9 cellular contexts compared by ENCODE assay signal in the genomic region with DNA sequence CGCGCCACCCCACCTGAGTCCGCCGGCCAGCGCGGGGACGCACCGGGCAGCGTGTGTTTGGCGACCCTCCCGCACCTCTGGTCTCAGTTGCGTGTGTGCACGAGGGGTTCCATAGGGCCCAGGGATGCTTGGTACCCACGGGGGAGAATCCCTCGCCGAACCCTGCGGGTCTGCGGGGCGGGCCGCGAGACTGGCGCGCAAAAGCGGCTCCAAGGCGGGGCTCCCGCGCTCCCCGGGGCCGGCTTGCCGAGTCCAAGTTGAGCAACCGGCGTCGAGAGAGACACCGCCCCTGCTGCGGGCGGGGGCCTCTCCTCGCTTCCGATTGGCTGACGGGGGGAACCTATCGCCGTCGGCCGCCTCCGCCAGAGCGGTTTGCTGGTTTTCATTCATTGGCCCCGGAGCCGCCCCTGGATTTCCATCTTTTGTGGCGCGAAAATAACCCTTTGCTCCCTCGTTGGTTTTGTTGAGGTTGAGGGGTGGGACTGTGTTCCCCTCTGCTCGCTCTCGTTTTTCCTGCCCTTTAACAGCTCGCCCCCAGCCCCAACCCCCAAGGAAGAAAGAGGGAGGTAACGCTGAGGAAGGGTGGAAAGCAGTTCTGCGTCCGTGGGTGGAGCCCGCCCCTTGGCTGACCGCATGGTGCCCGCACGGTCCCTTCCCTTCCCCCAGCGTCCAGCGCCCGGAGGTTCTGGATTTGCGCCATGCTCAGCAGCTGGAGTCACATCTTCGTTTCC. TPM values are rescaled to one million over a fixed set of nuclear protein-coding genes. Genes with fewer than 3 reads are reported as not detected.
DNase-seq lines count a peak whose midpoint lies in the region; ATAC-seq and TF ChIP-seq lines count a peak whose summit lies in the region.
"Had no signal": no experiment of that assay in that cellular context is flagged by ENCODE, and none has a peak within 500 bp of the region (broad histone marks: within the 10 kb centered on the region; RNA-seq: fewer than 3 reads in every experiment).

No MANE protein-coding gene starts in this region.

- H3K27ac Mint-ChIP-seq in activated T-helper 1 cell treated with anti-CD3 and anti-CD28 coated beads, Interleukin-12 subunit alpha, Interleukin-12 subunit beta, Interleukin-2, Interleukin-4 antibody, amounts not matched to agents 30 ng/mL and 10 ng/mL and 1 ng/mL, durations not matched to agents 14 hours and 24 hours and 36 hours: peak overlapping the region; percentile 57

- no peaks in the 10 kb centered on the region for H3K36me3 ChIP-seq in HUES64 (ENCODE audit: insufficient read depth, low read length)
- no peaks in the 10 kb centered on the region for H3K36me3 ChIP-seq in NT2/D1 (ENCODE audit: insufficient read depth, insufficient read length, low read length)

- peaks cover 32% of the 10 kb centered on the region for H3K4me1 ChIP-seq in HUES64 (ENCODE audit: insufficient read depth, low read length)
- H3K4me1 ChIP-seq in NT2/D1 (ENCODE audit: insufficient read depth, insufficient read length): no peaks in the 10 kb centered on the region
- H3K4me1 ChIP-seq: parathyroid adenoma had no signal

- WGBS in HUES64: under 1% methylated on average over 62 of the region's 65 CpGs

- peaks cover 63% of the 10 kb centered on the region for H3K27me3 Mint-ChIP-seq in activated T-helper 1 cell treated with anti-CD3 and anti-CD28 coated beads, Interleukin-12 subunit alpha, Interleukin-12 subunit beta, Interleukin-2, Interleukin-4 antibody, amounts not matched to agents 30 ng/mL and 10 ng/mL and 1 ng/mL, durations not matched to agents 14 hours and 24 hours and 36 hours (ENCODE audit: insufficient read depth)

- no peaks in the 10 kb centered on the region for H3K9me3 Mint-ChIP-seq in activated T-helper 1 cell treated with anti-CD3 and anti-CD28 coated beads, Interleukin-12 subunit alpha, Interleukin-12 subunit beta, Interleukin-2, Interleukin-4 antibody, amounts not matched to agents 30 ng/mL and 10 ng/mL and 1 ng/mL, durations not matched to agents 14 hours and 24 hours and 36 hours

- DNase-seq in GF-D8 (lab: John Stamatoyannopoulos, UW) (peak; percentile 24), NT2/D1 (ENCODE audit: low read depth, low spot score) (peak; percentile 99), cardiac septum (ENCODE audit: low spot score) (peak; percentile 88), retinal pigment epithelial cell (ENCODE audit: low read depth) (peak; percentile 89), hippocampal formation (lab: John Stamatoyannopoulos, UW) (no peak)
- DNase-seq in activated T-helper 1 cell treated with anti-CD3 and anti-CD28 coated beads, Interleukin-12 subunit alpha, Interleukin-12 subunit beta, Interleukin-2, Interleukin-4 antibody, amounts not matched to agents 30 ng/mL and 10 ng/mL and 1 ng/mL, durations not matched to agents 14 hours and 24 hours and 36 hours (ENCODE audit: low spot score): peak; percentile 89

- peak overlapping the region; percentile 99 for H3K9ac ChIP-seq in HUES64 (ENCODE audit: low read depth, low read length)
- peak overlapping the region; percentile 100 for H3K9ac ChIP-seq in NT2/D1 (ENCODE audit: insufficient read length, low read depth)
- H3K9ac ChIP-seq: parathyroid adenoma had no signal

- H3K27ac ChIP-seq in HUES64 (ENCODE audit: low read depth, low read length): peak overlapping the region; percentile 97
- H3K27ac ChIP-seq: parathyroid adenoma had no signal

- TF ChIP-seq CTCF in retinal pigment epithelial cell (conservative IDR thresholded peaks at IDR 0.05; ENCODE audit: low read depth, low read length): no peak

- intact Hi-C loops in activated T-helper 1 cell treated with anti-CD3 and anti-CD28 coated beads, Interleukin-12 subunit alpha, Interleukin-12 subunit beta, Interleukin-2, Interleukin-4 antibody, amounts not matched to agents 30 ng/mL and 10 ng/mL and 1 ng/mL, durations not matched to agents 14 hours and 24 hours and 36 hours (cut with micrococcal nuclease): loop anchor here (1.0 to 10.0 kb wide), 7 partner anchors 57 to 649 kb away; partner anchors contain the start of genes CCDC126, HYCC1, MALSU1 and TOMM7
- intact Hi-C loops in cardiac septum (cut with DNase I): loop anchor here (5.0 kb wide), 1 partner anchor 177 kb away; the partner anchor contains the start of gene MALSU1

- H3K4me3 ChIP-seq in HUES64 (ENCODE audit: low read length) (peak overlapping the region; percentile 84), NT2/D1 (ENCODE audit: insufficient read length, low read depth) (peak overlapping the region; percentile 92), retinal pigment epithelial cell (ENCODE audit: low read length) (peak overlapping the region; percentile 85)

- H3K4me3 Mint-ChIP-seq in activated T-helper 1 cell treated with anti-CD3 and anti-CD28 coated beads, Interleukin-12 subunit alpha, Interleukin-12 subunit beta, Interleukin-2, Interleukin-4 antibody, amounts not matched to agents 30 ng/mL and 10 ng/mL and 1 ng/mL, durations not matched to agents 14 hours and 24 hours and 36 hours: peak overlapping the region; percentile 83

- ATAC-seq in GM21723 (IDR thresholded peaks at IDR 0.05; ENCODE audit: unreplicated experiment): peak; percentile 74

- no peaks in the 10 kb centered on the region for H3K27me3 ChIP-seq in HUES64 (ENCODE audit: insufficient read depth, low read length)
- H3K27me3 ChIP-seq in NT2/D1 (ENCODE audit: insufficient read depth, insufficient read length): no peaks in the 10 kb centered on the region

- no peaks in the 10 kb centered on the region for H3K36me3 Mint-ChIP-seq in activated T-helper 1 cell treated with anti-CD3 and anti-CD28 coated beads, Interleukin-12 subunit alpha, Interleukin-12 subunit beta, Interleukin-2, Interleukin-4 antibody, amounts not matched to agents 30 ng/mL and 10 ng/mL and 1 ng/mL, durations not matched to agents 14 hours and 24 hours and 36 hours (ENCODE audit: low read depth)

- H3K9me3 ChIP-seq in HUES64 (ENCODE audit: insufficient read depth, low read depth, low read length): no peaks in the 10 kb centered on the region
- no peaks in the 10 kb centered on the region for H3K9me3 ChIP-seq in NT2/D1 (ENCODE audit: insufficient read depth, low read length)

- peaks cover 39% of the 10 kb centered on the region for H3K4me1 Mint-ChIP-seq in activated T-helper 1 cell treated with anti-CD3 and anti-CD28 coated beads, Interleukin-12 subunit alpha, Interleukin-12 subunit beta, Interleukin-2, Interleukin-4 antibody, amounts not matched to agents 30 ng/mL and 10 ng/mL and 1 ng/mL, durations not matched to agents 14 hours and 24 hours and 36 hours (ENCODE audit: low read depth)

RNA-seq across cellular contexts. Expression of gene IGF2BP3, which starts 4.0 kb away (rescaled TPM):
- 83.9 TPM for polyA plus RNA-seq in HUES64 (2013, experiment 1 of 2)
- polyA plus RNA-seq in HUES64 (2013, experiment 2 of 2): 103 TPM
- total RNA-seq in activated T-helper 1 cell treated with anti-CD3 and anti-CD28 coated beads, Interleukin-12 subunit alpha, Interleukin-12 subunit beta, Interleukin-2, Interleukin-4 antibody, amounts not matched to agents 30 ng/mL and 10 ng/mL and 1 ng/mL, durations not matched to agents 14 hours and 24 hours and 36 hours: 2.5 and 2.7 TPM in 2 replicates
- total RNA-seq in cardiac septum: 0.16 TPM

RNA-seq across cellular contexts. Expression of gene TRA2A, which starts 57.5 kb away (rescaled TPM):
- 87.6 TPM for polyA plus RNA-seq in HUES64 (2013, experiment 1 of 2)
- 88.6 TPM for polyA plus RNA-seq in HUES64 (2013, experiment 2 of 2)
- total RNA-seq in activated T-helper 1 cell treated with anti-CD3 and anti-CD28 coated beads, Interleukin-12 subunit alpha, Interleukin-12 subunit beta, Interleukin-2, Interleukin-4 antibody, amounts not matched to agents 30 ng/mL and 10 ng/mL and 1 ng/mL, durations not matched to agents 14 hours and 24 hours and 36 hours: 98.6 and 103 TPM in 2 replicates
- 32.6 TPM for total RNA-seq in cardiac septum

Comparison
In these comparisons a context has a peak if more than half of its experiments do, and no peak if none do; other contexts are left out.
1. DNase-seq: peak in GF-D8 (single experiment), NT2/D1 (single experiment), activated T-helper 1 cell treated with anti-CD3 and anti-CD28 coated beads, Interleukin-12 subunit alpha, Interleukin-12 subunit beta, Interleukin-2, Interleukin-4 antibody, amounts not matched to agents 30 ng/mL and 10 ng/mL and 1 ng/mL, durations not matched to agents 14 hours and 24 hours and 36 hours (single experiment), cardiac septum (single experiment) and retinal pigment epithelial cell (single experiment); none in hippocampal formation (0 of 2).
2. Peak in every context shown above with its lines, with median percentiles within 50 percentile points of each other: H3K4me3 ChIP-seq.